10 cellular contexts compared by ENCODE assay signal in the genomic region with DNA sequence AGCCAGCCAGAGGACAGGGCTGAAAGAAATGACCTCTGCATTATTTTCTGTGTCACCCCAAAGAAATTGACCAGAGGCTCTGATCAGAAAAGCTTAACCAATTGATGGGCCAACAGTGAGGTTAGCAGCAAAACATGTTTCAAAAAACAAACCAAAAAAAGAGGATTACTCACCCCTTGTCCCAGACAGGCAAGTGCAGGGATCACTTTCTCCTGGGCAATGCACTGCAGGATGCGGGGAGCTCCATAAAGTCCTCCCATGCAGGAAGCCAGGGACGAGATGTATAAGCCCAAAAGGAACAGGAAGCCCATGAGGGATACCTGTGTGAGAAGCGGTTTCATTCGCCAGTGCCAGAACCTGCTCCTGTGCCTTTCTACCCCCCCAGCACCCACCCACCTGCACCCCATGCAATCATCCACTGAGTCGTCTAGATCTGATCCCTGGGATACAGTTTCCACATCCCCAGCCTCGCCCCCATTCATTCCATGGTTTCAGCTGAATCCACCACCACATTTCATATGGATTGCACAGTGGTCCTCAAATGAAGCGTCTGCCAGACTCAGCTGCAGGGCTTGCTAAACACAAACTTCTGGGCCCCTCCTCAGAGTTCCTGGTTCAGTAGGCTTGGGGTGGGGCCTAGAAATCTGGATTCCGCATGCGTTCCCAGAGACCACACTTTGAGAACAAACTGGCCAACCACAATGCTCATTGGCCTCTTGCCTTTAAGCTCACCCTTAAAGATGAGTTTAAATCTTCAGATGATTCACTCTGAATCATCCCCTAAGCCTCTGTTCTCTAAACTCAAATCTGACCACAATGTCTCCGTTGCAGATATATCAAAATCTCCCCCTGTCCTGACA. TPM values are rescaled to one million over a fixed set of nuclear protein-coding genes. Genes with fewer than 3 reads are reported as not detected.
DNase-seq lines count a peak whose midpoint lies in the region; ATAC-seq, FAIRE-seq and TF ChIP-seq lines count a peak whose summit lies in the region.
"Had no signal": no experiment of that assay in that cellular context is flagged by ENCODE, and none has a peak within 500 bp of the region (broad histone marks: within the 10 kb centered on the region; RNA-seq: fewer than 3 reads in every experiment).

No MANE protein-coding gene starts in this region.

- H2AFZ ChIP-seq in fibroblast of lung (ENCODE audit: low read length), result no peak overlapping the region

- H3K27ac ChIP-seq in fibroblast of lung (ENCODE audit: insufficient read depth, low read length), result peak overlapping the region; percentile 66

- H3K4me2 ChIP-seq in fibroblast of lung (ENCODE audit: extremely low read depth, insufficient read depth, low read length), result peak overlapping the region; percentile 67

- no peak for TF ChIP-seq CTCF in fibroblast of lung (conservative IDR thresholded peaks at IDR 0.05 in 1 of 2, IDR thresholded peaks at IDR 0.05 in 1 of 2; ENCODE audit: low read depth in 1 of 2, low read length in 2 of 2)

- H3K9me3 ChIP-seq in fibroblast of lung (ENCODE audit: control insufficient read depth, insufficient read depth, low read depth, low read length), result no peaks in the 10 kb centered on the region

- H3K9ac ChIP-seq in fibroblast of lung (ENCODE audit: insufficient read depth, low read length), result no peak overlapping the region

- peak; percentile 57 for DNase-seq in stimulated activated CD4-positive, alpha-beta T cell treated with anti-CD3 and anti-CD28 coated beads, Interleukin-15, amount 100 ng/mL, for 24 hours
- DNase-seq in stimulated activated CD4-positive, alpha-beta T cell treated with anti-CD3 and anti-CD28 coated beads, Interleukin-1b, Interleukin-23, amount 100 ng/mL, for 48 hours, result no peak
- DNase-seq in fibroblast of lung (ENCODE audit: low read depth in 2 of 2) (peak; percentile 98 to 99), urothelium cell line (ENCODE audit: low spot score) (peak; percentile 81)
- DNase-seq: COR-L47, NCI-H1092 had no signal

- peak; percentile 9 for FAIRE-seq in urothelium cell line (lab: Jason Lieb, UNC)

- H3K79me2 ChIP-seq in fibroblast of lung (ENCODE audit: control insufficient read depth, insufficient read depth, low read length), result no peaks in the 10 kb centered on the region

- no peaks in the 10 kb centered on the region for H3K36me3 ChIP-seq in fibroblast of lung (ENCODE audit: control insufficient read depth, insufficient read depth, low read length)

- no peaks in the 10 kb centered on the region for H4K20me1 ChIP-seq in fibroblast of lung (ENCODE audit: control insufficient read depth, extremely low read depth, insufficient read depth, low read length)

- H3K4me3 ChIP-seq in fibroblast of lung (replicated peaks in 1 of 4; ENCODE audit: control extremely low read depth in 1 of 4, insufficient read depth in 1 of 4, low read depth in 3 of 4, low read length in 4 of 4), result peak overlapping the region in 2 of 4 experiments; percentile 22 to 35

- no peaks in the 10 kb centered on the region for H3K27me3 ChIP-seq in fibroblast of lung (ENCODE audit: control insufficient read depth, insufficient read depth, low read length)

- H3K4me1 ChIP-seq in fibroblast of lung (ENCODE audit: control insufficient read depth, extremely low read depth, insufficient read depth, low read length), result peaks cover 35% of the 10 kb centered on the region

- ATAC-seq in SK-N-SH treated with all-trans-retinoic acid at 6 μM for 48 hours, result peak; percentile 89
- no peak for ATAC-seq in HG03175 (IDR thresholded peaks at IDR 0.05; ENCODE audit: unreplicated experiment)
- no peak for ATAC-seq in GM21786 (IDR thresholded peaks at IDR 0.05; ENCODE audit: unreplicated experiment)
- ATAC-seq in HG02623 (IDR thresholded peaks at IDR 0.05; ENCODE audit: unreplicated experiment), result no peak

TF ChIP-seq in SK-N-SH treated with all-trans-retinoic acid at 6 μM for 48 hours, 23 proteins besides CTCF, POLR2A, EP300 and RAD21:
- TF ChIP-seq, protein P1, sequence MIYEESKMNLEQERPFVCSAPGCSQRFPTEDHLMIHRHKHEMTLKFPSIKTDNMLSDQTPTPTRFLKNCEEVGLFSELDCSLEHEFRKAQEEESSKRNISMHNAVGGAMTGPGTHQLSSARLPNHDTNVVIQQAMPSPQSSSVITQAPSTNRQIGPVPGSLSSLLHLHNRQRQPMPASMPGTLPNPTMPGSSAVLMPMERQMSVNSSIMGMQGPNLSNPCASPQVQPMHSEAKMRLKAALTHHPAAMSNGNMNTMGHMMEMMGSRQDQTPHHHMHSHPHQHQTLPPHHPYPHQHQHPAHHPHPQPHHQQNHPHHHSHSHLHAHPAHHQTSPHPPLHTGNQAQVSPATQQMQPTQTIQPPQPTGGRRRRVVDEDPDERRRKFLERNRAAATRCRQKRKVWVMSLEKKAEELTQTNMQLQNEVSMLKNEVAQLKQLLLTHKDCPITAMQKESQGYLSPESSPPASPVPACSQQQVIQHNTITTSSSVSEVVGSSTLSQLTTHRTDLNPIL (CRISPR knock-in tag; IDR thresholded peaks at IDR 0.05; ENCODE audit: low read depth), result no peak
- TF ChIP-seq TOX (CRISPR knock-in tag; IDR thresholded peaks at IDR 0.05; ENCODE audit: borderline replicate concordance), result peak; percentile 58; the same call in 1 of the 2 replicates

RNA-seq across cellular contexts. Expression of a gene that starts 54.4 kb away (rescaled TPM):
- 69.9 and 137 TPM in 2 replicates for total RNA-seq in fibroblast of lung
- 167 and 305 TPM in 2 replicates for polyA plus RNA-seq in fibroblast of lung
- polyA plus RNA-seq in fibroblast of lung (2012), result 103 and 232 TPM in 2 replicates
- 597 and 854 TPM in 2 replicates for polyA minus RNA-seq in fibroblast of lung (ENCODE audit: low replicate concordance)
